ENCODE assay signal across 8 cellular contexts in the genomic region with DNA sequence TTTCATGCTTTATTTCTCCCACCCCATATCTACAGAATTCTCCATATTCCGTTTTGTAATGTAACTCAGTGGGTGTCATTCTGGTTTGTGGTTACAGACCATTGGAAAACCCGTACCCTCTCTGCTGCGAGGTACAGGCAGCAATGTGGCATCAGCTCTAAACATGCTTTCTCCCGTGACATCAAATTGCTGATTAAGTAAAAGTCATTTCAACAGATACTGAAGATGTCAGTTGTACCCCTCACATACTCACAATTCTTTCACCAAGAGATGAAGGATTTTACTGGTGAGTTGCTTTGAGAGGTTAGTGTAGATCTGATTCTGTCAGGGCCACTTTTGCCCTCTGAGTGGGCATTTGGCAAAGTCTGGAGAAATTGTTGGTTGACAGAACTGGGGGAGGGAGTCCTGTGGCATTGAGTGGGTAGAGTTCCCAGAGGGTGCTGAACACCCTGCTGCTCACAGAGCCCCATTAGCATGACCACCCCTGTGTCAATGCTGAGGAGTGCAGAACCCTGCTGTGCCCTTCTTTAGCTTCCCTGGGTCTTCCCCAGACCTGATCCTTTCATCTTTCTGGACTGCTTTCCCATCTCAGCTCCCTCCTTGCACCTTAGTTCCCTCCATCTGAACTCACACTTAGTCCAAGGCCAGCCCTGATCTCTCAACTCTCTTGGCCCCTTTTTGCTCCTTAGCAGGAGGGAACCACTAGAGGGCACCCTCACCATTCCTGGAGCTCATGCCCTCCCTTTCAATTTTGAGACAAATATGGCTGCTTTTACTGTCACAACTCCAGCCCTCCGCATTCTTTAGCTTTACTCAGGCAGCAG. TPM values are rescaled to one million over a fixed set of nuclear protein-coding genes. Genes with fewer than 3 reads are reported as not detected.
DNase-seq lines count a peak whose midpoint lies in the region; ATAC-seq, FAIRE-seq and TF ChIP-seq lines count a peak whose summit lies in the region.

No MANE protein-coding gene starts in this region.

- SMC1A ChIA-PET in GM12878 (lab: Charles Lee; ENCODE audit: uncharacterized antibody, unreplicated experiment): interaction anchor here (1.2 kb wide), 1 partner anchor 64 kb away, joined by 3 read pairs; no protein-coding TSS in a partner anchor

- FAIRE-seq in GM12878 (lab: Jason Lieb, UNC): peak; percentile 81

- peaks cover 3 to 26% (median 18%) of the 10 kb centered on the region in 5 donors for H3K27me3 Mint-ChIP-seq in naive thymus-derived CD4-positive, alpha-beta T cell

- H3K4me1 ChIP-seq in GM23248 (ENCODE audit: insufficient read depth) (no peaks in the 10 kb centered on the region), GM12878 (ENCODE audit: control insufficient read depth, insufficient read depth, low read length) (no peaks in the 10 kb centered on the region)
- H3K4me1 ChIP-seq in naive thymus-derived CD4-positive, alpha-beta T cell (ENCODE audit: control insufficient read depth in 2 of 2, insufficient read depth in 2 of 2, low read length in 2 of 2): no peaks in the 10 kb centered on the region
- H3K4me1 ChIP-seq in effector memory CD4-positive, alpha-beta T cell (ENCODE audit: control insufficient read depth, insufficient read depth, low read length, poor library complexity, severe bottlenecking): no peaks in the 10 kb centered on the region

- H3K27ac ChIP-seq in GM23248 (no peak overlapping the region), GM12878 (ENCODE audit: control insufficient read depth, insufficient read depth) (no peak overlapping the region), coronary artery (no peak overlapping the region)
- H3K27ac ChIP-seq in naive thymus-derived CD4-positive, alpha-beta T cell (ENCODE audit: low read depth, low read length): no peak overlapping the region
- no peak overlapping the region for H3K27ac ChIP-seq in effector memory CD4-positive, alpha-beta T cell (ENCODE audit: insufficient read depth, low read length, poor library complexity, severe bottlenecking)

- H3K9me3 ChIP-seq in GM23248 (ENCODE audit: low read depth) (no peaks in the 10 kb centered on the region), GM12878 (replicated peaks; ENCODE audit: control insufficient read depth, insufficient read depth, low read length) (no peaks in the 10 kb centered on the region)
- no peaks in the 10 kb centered on the region for H3K9me3 ChIP-seq in naive thymus-derived CD4-positive, alpha-beta T cell (ENCODE audit: control insufficient read depth in 2 of 3, low read length in 3 of 3)
- H3K9me3 ChIP-seq in effector memory CD4-positive, alpha-beta T cell (ENCODE audit: control insufficient read depth, low read length): no peaks in the 10 kb centered on the region

- POLR2A ChIA-PET in GM12878 (lab: Charles Lee): no interaction called here
- POLR2A ChIA-PET in naive thymus-derived CD4-positive, alpha-beta T cell (lab: Charles Lee): no interaction called here

- BruUV-seq in GM12878 (replicated peaks; lab: Mats Ljungman, UMichigan): no TSS peak

- H3K9ac ChIP-seq in GM23248 (no peak overlapping the region), GM12878 (ENCODE audit: control insufficient read depth, insufficient read depth, low read length) (no peak overlapping the region)

- peaks cover 0 to 10% (median 0%) of the 10 kb centered on the region in 11 donors for H3K9me3 Mint-ChIP-seq in naive thymus-derived CD4-positive, alpha-beta T cell

- 56 to 60% methylated on average over 5 of the region's 5 CpGs for WGBS in GM23248 (ENCODE audit: low coverage in 1 of 2, low lambda C conversion rate in 2 of 2, missing lambda C conversion rate in 2 of 2), 2 experiments
- 0% methylated on average over 5 of the region's 5 CpGs for WGBS in GM12878 (ENCODE audit: insufficient coverage, insufficient replicate concordance, low lambda C conversion rate, missing lambda C conversion rate)

- no peak for TF ChIP-seq EP300 in GM12878 (IDR thresholded peaks at IDR 0.05; ENCODE audit: borderline replicate concordance in 1 of 2, control insufficient read depth in 1 of 2, low read depth in 2 of 2, low read length in 2 of 2)

- in situ Hi-C loops in GM23248 (cut with MboI) (no loop called here), GM12878 (cut with MboI) (no loop called here)

- TF ChIP-seq POLR2A in GM12878 (IDR thresholded peaks at IDR 0.05; ENCODE audit: low read depth, low read length): no peak

- CTCF ChIA-PET in GM12878 (lab: Yijun Ruan, JAX): interaction anchor here (0.6 to 2.2 kb wide), 15 partner anchors 9 to 856 kb away, joined by 3 to 7 read pairs (median 4); no protein-coding TSS in a partner anchor
- CTCF ChIA-PET in naive thymus-derived CD4-positive, alpha-beta T cell (lab: Charles Lee): interaction anchor here (0.6 kb wide), 1 partner anchor 600 kb away, joined by 3 read pairs; no protein-coding TSS in a partner anchor

- H3K36me3 Mint-ChIP-seq in naive thymus-derived CD4-positive, alpha-beta T cell: no peaks in the 10 kb centered on the region

- H4K20me1 ChIP-seq in GM23248 (ENCODE audit: insufficient read depth) (no peaks in the 10 kb centered on the region), GM12878 (ENCODE audit: control insufficient read depth, insufficient read depth) (no peaks in the 10 kb centered on the region)

- no peaks in the 10 kb centered on the region for H3F3A ChIP-seq in GM23248 (ENCODE audit: insufficient read depth)

- no peaks in the 10 kb centered on the region for H3K9me2 ChIP-seq in GM23248 (ENCODE audit: insufficient read depth)

- peak; percentile 75 to 82 (median 82) for TF ChIP-seq CTCF in GM12878 (IDR thresholded peaks at IDR 0.05 in 2 of 3, conservative IDR thresholded peaks at IDR 0.05 in 1 of 3; ENCODE audit: control insufficient read depth in 2 of 3, extremely low read depth in 1 of 3, insufficient read depth in 1 of 3, low read depth in 3 of 3, low read length in 3 of 3)
- TF ChIP-seq CTCF in coronary artery (IDR thresholded peaks at IDR 0.05): no peak

- intact Hi-C loops in GM12878 (cut with micrococcal nuclease; ENCODE audit: unreplicated experiment): loop anchor here (5.0 kb wide), 1 partner anchor 108 kb away; a partner anchor contains a TSS
- intact Hi-C loops in naive thymus-derived CD4-positive, alpha-beta T cell (cut with micrococcal nuclease): no loop called here

- no peak overlapping the region for H3K27ac Mint-ChIP-seq in naive thymus-derived CD4-positive, alpha-beta T cell

- H3K4me2 ChIP-seq in GM23248 (ENCODE audit: unreplicated experiment) (no peak overlapping the region), GM12878 (ENCODE audit: control insufficient read depth, insufficient read depth) (no peak overlapping the region)

- peak; percentile 74 for TF ChIP-seq RAD21 in GM12878 (IDR thresholded peaks at IDR 0.05; ENCODE audit: insufficient read depth, low read depth, low read length)

- ATAC-seq in GM12878: peak; percentile 82
- ATAC-seq in naive thymus-derived CD4-positive, alpha-beta T cell: peak; percentile 58

- no peak overlapping the region for H3K4me3 Mint-ChIP-seq in naive thymus-derived CD4-positive, alpha-beta T cell

- H3K27me3 ChIP-seq in GM23248 (replicated peaks; ENCODE audit: insufficient read depth): peaks cover 23% of the 10 kb centered on the region; the same call in 1 of the 2 replicates
- H3K27me3 ChIP-seq in GM12878 (replicated peaks in 1 of 2; ENCODE audit: control insufficient read depth in 2 of 2, insufficient read depth in 2 of 2, low read length in 1 of 2): no peaks in the 10 kb centered on the region; a peak in 2 of 4 replicates
- no peaks in the 10 kb centered on the region for H3K27me3 ChIP-seq in naive thymus-derived CD4-positive, alpha-beta T cell (ENCODE audit: control insufficient read depth in 2 of 2, insufficient read depth in 2 of 2, low read length in 2 of 2)
- no peaks in the 10 kb centered on the region for H3K27me3 ChIP-seq in effector memory CD4-positive, alpha-beta T cell (replicated peaks; ENCODE audit: control insufficient read depth, insufficient read depth, low read length, poor library complexity, severe bottlenecking)

- RAD21 ChIA-PET in GM12878 (lab: Charles Lee; ENCODE audit: unreplicated experiment): no interaction called here

- H2AFZ ChIP-seq in GM23248 (peak overlapping the region; percentile 36; the same call in 1 of the 2 replicates), GM12878 (ENCODE audit: control insufficient read depth, low read depth, low read length) (no peak overlapping the region)

- H3K36me3 ChIP-seq in GM23248 (ENCODE audit: low read depth) (no peaks in the 10 kb centered on the region), GM12878 (ENCODE audit: control insufficient read depth in 2 of 2, insufficient read depth in 2 of 2, low read length in 1 of 2) (no peaks in the 10 kb centered on the region)
- no peaks in the 10 kb centered on the region for H3K36me3 ChIP-seq in naive thymus-derived CD4-positive, alpha-beta T cell (ENCODE audit: control insufficient read depth in 2 of 3, insufficient read depth in 3 of 3, low read length in 3 of 3)
- H3K36me3 ChIP-seq in effector memory CD4-positive, alpha-beta T cell (ENCODE audit: control insufficient read depth, insufficient read depth, low read length): no peaks in the 10 kb centered on the region

- peaks cover 0 to 4% (median 0%) of the 10 kb centered on the region in 7 donors for H3K4me1 Mint-ChIP-seq in naive thymus-derived CD4-positive, alpha-beta T cell

- no peak overlapping the region for H3K4me3 ChIP-seq in GM23248
- no peak overlapping the region for H3K4me3 ChIP-seq in GM12878
- H3K4me3 ChIP-seq in naive thymus-derived CD4-positive, alpha-beta T cell (ENCODE audit: low read length): no peak overlapping the region
- H3K4me3 ChIP-seq in coronary artery: no peak overlapping the region
- no peak overlapping the region for H3K4me3 ChIP-seq in effector memory CD4-positive, alpha-beta T cell (ENCODE audit: insufficient read depth, low read depth, low read length, poor library complexity, severe bottlenecking)

- DNase-seq in CMK (ENCODE audit: low read depth) (peak; percentile 7), GM23248 (peak; percentile 68), OCI-M1 (lab: John Stamatoyannopoulos, UW) (peak; percentile 79), GM12878 (ENCODE audit: low read depth, low spot score) (no peak), coronary artery (ENCODE audit: low spot score) (no peak), NCI-H774 (lab: John Stamatoyannopoulos, UW) (no peak)
- DNase-seq in naive thymus-derived CD4-positive, alpha-beta T cell: peak in 4 of 9 donors; percentile 1 to 47 (median 6)
- no peak for DNase-seq in effector memory CD4-positive, alpha-beta T cell

- no peaks in the 10 kb centered on the region for H3K79me2 ChIP-seq in GM23248 (ENCODE audit: insufficient read depth)
- no peaks in the 10 kb centered on the region for H3K79me2 ChIP-seq in GM12878 (ENCODE audit: control insufficient read depth, insufficient read depth, low read length)

RNA-seq across cellular contexts. Expression of a gene that starts 39.9 kb away (rescaled TPM):
- not detected in 2 replicates for total RNA-seq in GM23248 (2014; rRNA removed; shearing (Covaris generic))
- not detected in 2 replicates for polyA plus RNA-seq in GM23248 (2016; fragmentation: Nextera tagmentation; extraction: Ambion mirVana)
- total RNA-seq in GM12878 (2013; cell fraction: nucleolus; rRNA removed): not detected in 2 replicates
- total RNA-seq in GM12878 (2014; rRNA removed): not detected in 2 replicates
- total RNA-seq in GM12878 (2014; rRNA removed; fragmentation: Illumina TruSeq; extraction: Trizol): not detected in 2 replicates
- total RNA-seq in GM12878 (2021): not detected in 2 replicates
- polyA plus RNA-seq in GM12878 (2011; ENCODE audit: low read depth): not detected
- not detected in 2 replicates for polyA plus RNA-seq in GM12878 (2011; rRNA removed)
- polyA plus RNA-seq in GM12878 (2011; cell fraction: cytosol; rRNA removed): not detected in 2 replicates
- not detected in 2 replicates for polyA plus RNA-seq in GM12878 (2011; cell fraction: nucleus; rRNA removed)
- polyA plus RNA-seq in GM12878 (2012): not detected in 2 replicates
- polyA plus RNA-seq in GM12878 (2014; fragmentation: Illumina TruSeq; extraction: Trizol): not detected in 2 replicates
- polyA plus RNA-seq in GM12878 (2014; fragmentation: Nextera tagmentation; extraction: Ambion mirVana): under 1 TPM in 1 of 2 experiments, not detected in 1; 0.06 TPM
- polyA plus RNA-seq in GM12878 (2014; rRNA removed): not detected in 2 replicates
- polyA plus RNA-seq in GM12878 (2016; fragmentation: Nextera tagmentation; extraction: Ambion mirVana): not detected
- not detected in 2 replicates for polyA minus RNA-seq in GM12878 (2011; rRNA and poly(A)+ RNA removed)
- polyA minus RNA-seq in GM12878 (2011; cell fraction: cytosol; rRNA and poly(A)+ RNA removed): not detected in 2 replicates
- not detected in 2 replicates for polyA minus RNA-seq in GM12878 (2011; cell fraction: nucleus; rRNA and poly(A)+ RNA removed)
- total RNA-seq in naive thymus-derived CD4-positive, alpha-beta T cell: under 1 TPM in 1 of 5 experiments, not detected in 4; 0.59 TPM
- not detected for polyA plus RNA-seq in naive thymus-derived CD4-positive, alpha-beta T cell

Comparison
In these comparisons a context has a peak if more than half of its experiments do, and no peak if none do; other contexts are left out.
1. DNase-seq: peak in CMK (single experiment), GM23248 (single experiment) and OCI-M1 (single experiment); none in GM12878 (single experiment), coronary artery (single experiment), NCI-H774 (single experiment) and effector memory CD4-positive, alpha-beta T cell (0 of 3).